In the genomic region with DNA sequence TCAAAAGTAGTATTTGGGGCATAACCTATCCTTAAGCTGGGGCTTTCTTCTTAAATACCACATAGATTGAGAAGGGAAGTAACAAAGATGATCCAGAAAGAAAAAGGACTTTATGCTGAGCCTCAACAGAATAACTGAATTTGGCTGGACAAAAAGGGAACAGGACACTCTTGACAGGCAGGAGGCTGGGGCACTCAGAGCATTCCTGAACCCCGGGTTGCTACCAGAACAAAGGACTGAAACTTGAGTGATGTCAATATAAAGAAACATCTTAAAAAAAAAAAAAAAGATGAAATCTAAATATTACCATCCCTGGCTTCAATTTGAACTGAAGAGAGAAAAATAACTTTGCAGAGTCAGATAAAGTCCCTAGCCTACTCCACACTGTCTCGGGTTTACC, we compare ENCODE assay signal across 1 cellular context.
TF ChIP-seq lines count a peak whose summit lies in the region.

No MANE protein-coding gene starts in this region.

TF ChIP-seq in SK-N-SH, 30 proteins besides CTCF, POLR2A, EP300 and RAD21 (continued from another document):
- TF ChIP-seq JUND (IDR thresholded peaks at IDR 0.05) (no peak), FOXJ3 (CRISPR knock-in tag; IDR thresholded peaks at IDR 0.05) (no peak), EZH2phosphoT487 (IDR thresholded peaks at IDR 0.05; ENCODE audit: borderline replicate concordance, low read depth) (no peak), SIN3A (IDR thresholded peaks at IDR 0.05; ENCODE audit: borderline replicate concordance, low read depth, low read length) (no peak), GABPA (IDR thresholded peaks at IDR 0.05; ENCODE audit: low read depth) (no peak)
- TF ChIP-seq, protein P1, sequence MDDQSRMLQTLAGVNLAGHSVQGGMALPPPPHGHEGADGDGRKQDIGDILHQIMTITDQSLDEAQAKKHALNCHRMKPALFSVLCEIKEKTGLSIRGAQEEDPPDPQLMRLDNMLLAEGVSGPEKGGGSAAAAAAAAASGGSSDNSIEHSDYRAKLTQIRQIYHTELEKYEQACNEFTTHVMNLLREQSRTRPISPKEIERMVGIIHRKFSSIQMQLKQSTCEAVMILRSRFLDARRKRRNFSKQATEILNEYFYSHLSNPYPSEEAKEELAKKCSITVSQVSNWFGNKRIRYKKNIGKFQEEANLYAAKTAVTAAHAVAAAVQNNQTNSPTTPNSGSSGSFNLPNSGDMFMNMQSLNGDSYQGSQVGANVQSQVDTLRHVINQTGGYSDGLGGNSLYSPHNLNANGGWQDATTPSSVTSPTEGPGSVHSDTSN (IDR thresholded peaks at IDR 0.05), result no peak
